ENCODE assay signal across 7 cellular contexts in the genomic region with DNA sequence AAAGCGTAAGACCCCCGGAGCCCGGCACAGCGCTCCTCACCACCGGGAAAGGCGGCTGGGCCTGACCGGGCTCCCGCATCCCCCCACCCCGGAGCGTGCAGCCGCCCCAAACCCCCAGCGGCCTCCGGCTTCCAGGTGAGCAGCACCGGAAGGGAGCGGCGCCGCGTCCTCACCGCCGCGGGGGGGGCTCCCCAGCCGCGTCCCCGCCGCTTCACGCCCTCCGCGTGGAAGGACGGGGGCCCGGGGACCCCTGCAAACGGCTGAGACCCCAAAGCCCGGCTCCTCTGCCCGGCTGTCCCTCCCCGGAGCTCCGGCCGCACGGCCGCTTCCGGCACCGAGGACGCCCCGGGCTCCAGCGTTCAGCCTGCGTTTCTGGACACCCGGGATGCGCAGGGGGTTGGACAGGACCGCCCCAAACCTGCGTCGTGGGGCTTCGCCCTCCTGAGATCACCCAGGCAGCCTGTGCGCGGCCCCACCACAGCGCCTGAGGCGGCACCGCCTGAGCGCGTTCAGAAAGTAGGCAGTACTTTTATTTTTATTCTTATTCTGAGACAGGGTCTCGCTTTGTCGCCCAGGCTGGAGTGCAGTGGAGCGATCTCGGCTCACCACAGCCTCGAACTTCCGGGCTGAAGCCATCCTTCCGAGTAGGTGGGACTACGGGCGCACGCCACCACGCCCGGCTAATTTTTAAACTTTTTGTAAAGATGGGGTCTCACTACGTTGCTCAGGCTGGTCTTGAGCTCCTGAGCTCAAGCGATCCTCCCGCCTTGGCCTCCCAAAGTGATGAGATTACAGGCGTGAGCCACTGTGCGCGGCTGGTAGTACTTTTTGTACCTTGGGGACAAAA. TPM values are rescaled to one million over a fixed set of nuclear protein-coding genes. Genes with fewer than 3 reads are reported as not detected.
DNase-seq lines count a peak whose midpoint lies in the region; FAIRE-seq and TF ChIP-seq lines count a peak whose summit lies in the region.

No MANE protein-coding gene starts in this region.

- no peaks in the 10 kb centered on the region for H3K9me3 ChIP-seq in tibial nerve

- H3K27ac ChIP-seq in tibial nerve: peak overlapping the region; percentile 77 to 95 (median 92)

- TF ChIP-seq EP300 in tibial nerve (IDR thresholded peaks at IDR 0.05): peak in 1 of 2 donors; percentile 65

- FAIRE-seq in H54 (lab: Jason Lieb, UNC): no peak

- H3K4me3 ChIP-seq in tibial nerve: peak overlapping the region; percentile 66 to 86 (median 78)

- H3K36me3 ChIP-seq in tibial nerve: no peaks in the 10 kb centered on the region

- TF ChIP-seq CTCF in tibial nerve (IDR thresholded peaks at IDR 0.05): no peak

- peak; percentile 77 for TF ChIP-seq POLR2A in GM15510 (IDR thresholded peaks at IDR 0.05; ENCODE audit: borderline replicate concordance, extremely low read depth, insufficient read length)
- peak; percentile 71 for TF ChIP-seq POLR2A in H54 (IDR thresholded peaks at IDR 0.05; ENCODE audit: low read depth, low read length)
- peak in 1 of 2 donors; percentile 58 for TF ChIP-seq POLR2A in tibial nerve (IDR thresholded peaks at IDR 0.05)

- 9 to 11% methylated on average over 31 to 44 of the region's 75 CpGs for WGBS in tibial nerve, 2 donors

- H3K4me1 ChIP-seq in tibial nerve: peaks cover 0 to 23% (median 2%) of the 10 kb centered on the region in 4 donors

- DNase-seq in H54 (ENCODE audit: insufficient read length, low spot score): peak; percentile 51
- DNase-seq in Kasumi-1 (lab: John Stamatoyannopoulos, UW): peak; percentile 67 to 71
- DNase-seq in activated CD4-positive, alpha-beta T cell treated with anti-CD3 and anti-CD28 coated beads for 1 hour: peak; percentile 14
- DNase-seq in effector CD8-positive, alpha-beta T cell (lab: John Stamatoyannopoulos, UW): peak; percentile 19
- peak; percentile 23 for DNase-seq in midbrain (lab: John Stamatoyannopoulos, UW)
- peak; percentile 47 to 52 for DNase-seq in tibial nerve (ENCODE audit: low spot score in 2 of 2)

- H3K27me3 ChIP-seq in tibial nerve: no peaks in the 10 kb centered on the region

RNA-seq across cellular contexts. Expression of a gene that starts 51.6 kb away (rescaled TPM):
- total RNA-seq in tibial nerve: 1 to 10 TPM in 2 of 4 donors, under 1 TPM in 2; 0.66 to 9.6 (median 1.0) TPM

Comparison
In these comparisons a context has a peak if more than half of its experiments do, and no peak if none do; other contexts are left out.
1. Peak in every context shown above with its lines: DNase-seq, H3K4me3 ChIP-seq and H3K27ac ChIP-seq.
2. DNase-seq: peak in every context shown above with its lines; median percentile 69 in Kasumi-1; 51 in H54; 50 in tibial nerve; 23 in midbrain; 19 in effector CD8-positive, alpha-beta T cell; 14 in activated CD4-positive, alpha-beta T cell treated with anti-CD3 and anti-CD28 coated beads for 1 hour.